ENCODE assay signal across 1 cellular context in the genomic region with DNA sequence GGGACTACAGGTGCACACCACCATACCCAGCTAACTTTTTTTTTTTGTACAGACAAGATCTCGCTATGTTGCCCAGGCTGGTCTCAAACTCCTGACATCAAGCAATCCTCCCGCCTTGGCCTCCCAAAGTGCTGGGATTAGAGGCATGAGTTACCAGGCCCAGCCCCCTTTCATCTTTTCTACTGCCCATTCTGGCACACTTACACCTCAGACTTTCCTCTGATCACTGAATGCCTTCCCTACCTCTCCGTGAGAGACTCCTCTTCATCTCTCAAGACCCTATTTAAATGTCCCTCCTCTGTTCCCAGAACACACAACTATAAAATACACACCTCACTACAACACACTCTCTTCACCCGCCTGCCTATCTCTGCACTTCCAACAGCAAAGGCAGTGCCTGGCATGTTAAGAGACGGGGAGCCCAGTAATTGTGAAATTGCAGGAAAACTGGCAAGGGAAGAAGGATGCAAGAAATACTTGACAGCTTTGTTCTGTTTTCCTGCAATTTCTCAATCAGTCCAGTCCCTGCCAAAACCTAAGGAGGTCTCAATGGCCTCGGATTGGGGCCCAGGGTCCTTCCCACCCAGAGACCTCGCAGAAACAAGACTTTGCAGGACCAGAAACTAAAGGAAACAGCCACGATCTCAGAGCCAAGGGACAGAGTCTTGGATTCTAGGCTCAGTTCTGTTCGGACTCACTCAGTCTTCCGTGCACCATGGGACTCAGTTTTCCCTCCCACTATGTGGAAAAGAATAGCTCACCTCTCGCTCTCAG.
TF ChIP-seq lines count a peak whose summit lies in the region.

No MANE protein-coding gene starts in this region.

TF ChIP-seq in GM23338, 12 proteins besides CTCF, POLR2A, EP300 and RAD21 (continued from another document):
- TF ChIP-seq, protein P1, sequence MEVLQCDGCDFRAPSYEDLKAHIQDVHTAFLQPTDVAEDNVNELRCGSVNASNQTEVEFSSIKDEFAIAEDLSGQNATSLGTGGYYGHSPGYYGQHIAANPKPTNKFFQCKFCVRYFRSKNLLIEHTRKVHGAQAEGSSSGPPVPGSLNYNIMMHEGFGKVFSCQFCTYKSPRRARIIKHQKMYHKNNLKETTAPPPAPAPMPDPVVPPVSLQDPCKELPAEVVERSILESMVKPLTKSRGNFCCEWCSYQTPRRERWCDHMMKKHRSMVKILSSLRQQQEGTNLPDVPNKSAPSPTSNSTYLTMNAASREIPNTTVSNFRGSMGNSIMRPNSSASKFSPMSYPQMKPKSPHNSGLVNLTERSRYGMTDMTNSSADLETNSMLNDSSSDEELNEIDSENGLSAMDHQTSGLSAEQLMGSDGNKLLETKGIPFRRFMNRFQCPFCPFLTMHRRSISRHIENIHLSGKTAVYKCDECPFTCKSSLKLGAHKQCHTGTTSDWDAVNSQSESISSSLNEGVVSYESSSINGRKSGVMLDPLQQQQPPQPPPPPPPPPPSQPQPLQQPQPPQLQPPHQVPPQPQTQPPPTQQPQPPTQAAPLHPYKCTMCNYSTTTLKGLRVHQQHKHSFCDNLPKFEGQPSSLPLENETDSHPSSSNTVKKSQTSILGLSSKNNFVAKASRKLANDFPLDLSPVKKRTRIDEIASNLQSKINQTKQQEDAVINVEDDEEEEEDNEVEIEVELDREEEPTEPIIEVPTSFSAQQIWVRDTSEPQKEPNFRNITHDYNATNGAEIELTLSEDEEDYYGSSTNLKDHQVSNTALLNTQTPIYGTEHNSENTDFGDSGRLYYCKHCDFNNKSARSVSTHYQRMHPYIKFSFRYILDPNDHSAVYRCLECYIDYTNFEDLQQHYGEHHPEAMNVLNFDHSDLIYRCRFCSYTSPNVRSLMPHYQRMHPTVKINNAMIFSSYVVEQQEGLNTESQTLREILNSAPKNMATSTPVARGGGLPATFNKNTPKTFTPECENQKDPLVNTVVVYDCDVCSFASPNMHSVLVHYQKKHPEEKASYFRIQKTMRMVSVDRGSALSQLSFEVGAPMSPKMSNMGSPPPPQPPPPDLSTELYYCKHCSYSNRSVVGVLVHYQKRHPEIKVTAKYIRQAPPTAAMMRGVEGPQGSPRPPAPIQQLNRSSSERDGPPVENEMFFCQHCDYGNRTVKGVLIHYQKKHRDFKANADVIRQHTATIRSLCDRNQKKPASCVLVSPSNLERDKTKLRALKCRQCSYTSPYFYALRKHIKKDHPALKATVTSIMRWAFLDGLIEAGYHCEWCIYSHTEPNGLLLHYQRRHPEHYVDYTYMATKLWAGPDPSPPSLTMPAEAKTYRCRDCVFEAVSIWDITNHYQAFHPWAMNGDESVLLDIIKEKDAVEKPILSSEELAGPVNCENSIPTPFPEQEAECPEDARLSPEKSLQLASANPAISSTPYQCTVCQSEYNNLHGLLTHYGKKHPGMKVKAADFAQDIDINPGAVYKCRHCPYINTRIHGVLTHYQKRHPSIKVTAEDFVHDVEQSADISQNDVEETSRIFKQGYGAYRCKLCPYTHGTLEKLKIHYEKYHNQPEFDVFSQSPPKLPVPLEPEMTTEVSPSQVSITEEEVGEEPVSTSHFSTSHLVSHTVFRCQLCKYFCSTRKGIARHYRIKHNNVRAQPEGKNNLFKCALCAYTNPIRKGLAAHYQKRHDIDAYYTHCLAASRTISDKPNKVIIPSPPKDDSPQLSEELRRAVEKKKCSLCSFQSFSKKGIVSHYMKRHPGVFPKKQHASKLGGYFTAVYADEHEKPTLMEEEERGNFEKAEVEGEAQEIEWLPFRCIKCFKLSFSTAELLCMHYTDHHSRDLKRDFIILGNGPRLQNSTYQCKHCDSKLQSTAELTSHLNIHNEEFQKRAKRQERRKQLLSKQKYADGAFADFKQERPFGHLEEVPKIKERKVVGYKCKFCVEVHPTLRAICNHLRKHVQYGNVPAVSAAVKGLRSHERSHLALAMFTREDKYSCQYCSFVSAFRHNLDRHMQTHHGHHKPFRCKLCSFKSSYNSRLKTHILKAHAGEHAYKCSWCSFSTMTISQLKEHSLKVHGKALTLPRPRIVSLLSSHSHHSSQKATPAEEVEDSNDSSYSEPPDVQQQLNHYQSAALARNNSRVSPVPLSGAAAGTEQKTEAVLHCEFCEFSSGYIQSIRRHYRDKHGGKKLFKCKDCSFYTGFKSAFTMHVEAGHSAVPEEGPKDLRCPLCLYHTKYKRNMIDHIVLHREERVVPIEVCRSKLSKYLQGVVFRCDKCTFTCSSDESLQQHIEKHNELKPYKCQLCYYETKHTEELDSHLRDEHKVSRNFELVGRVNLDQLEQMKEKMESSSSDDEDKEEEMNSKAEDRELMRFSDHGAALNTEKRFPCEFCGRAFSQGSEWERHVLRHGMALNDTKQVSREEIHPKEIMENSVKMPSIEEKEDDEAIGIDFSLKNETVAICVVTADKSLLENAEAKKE (CRISPR knock-in tag; IDR thresholded peaks at IDR 0.05): no peak
- TF ChIP-seq POLR2AphosphoS5 (IDR thresholded peaks at IDR 0.05; ENCODE audit: low read depth) (no peak), ZNF331 (CRISPR knock-in tag; IDR thresholded peaks at IDR 0.05; ENCODE audit: low read depth) (no peak), EZH2phosphoT487 (IDR thresholded peaks at IDR 0.05; ENCODE audit: unreplicated experiment) (no peak), ZNF114 (CRISPR knock-in tag; IDR thresholded peaks at IDR 0.05) (no peak)
- TF ChIP-seq, protein P2, sequence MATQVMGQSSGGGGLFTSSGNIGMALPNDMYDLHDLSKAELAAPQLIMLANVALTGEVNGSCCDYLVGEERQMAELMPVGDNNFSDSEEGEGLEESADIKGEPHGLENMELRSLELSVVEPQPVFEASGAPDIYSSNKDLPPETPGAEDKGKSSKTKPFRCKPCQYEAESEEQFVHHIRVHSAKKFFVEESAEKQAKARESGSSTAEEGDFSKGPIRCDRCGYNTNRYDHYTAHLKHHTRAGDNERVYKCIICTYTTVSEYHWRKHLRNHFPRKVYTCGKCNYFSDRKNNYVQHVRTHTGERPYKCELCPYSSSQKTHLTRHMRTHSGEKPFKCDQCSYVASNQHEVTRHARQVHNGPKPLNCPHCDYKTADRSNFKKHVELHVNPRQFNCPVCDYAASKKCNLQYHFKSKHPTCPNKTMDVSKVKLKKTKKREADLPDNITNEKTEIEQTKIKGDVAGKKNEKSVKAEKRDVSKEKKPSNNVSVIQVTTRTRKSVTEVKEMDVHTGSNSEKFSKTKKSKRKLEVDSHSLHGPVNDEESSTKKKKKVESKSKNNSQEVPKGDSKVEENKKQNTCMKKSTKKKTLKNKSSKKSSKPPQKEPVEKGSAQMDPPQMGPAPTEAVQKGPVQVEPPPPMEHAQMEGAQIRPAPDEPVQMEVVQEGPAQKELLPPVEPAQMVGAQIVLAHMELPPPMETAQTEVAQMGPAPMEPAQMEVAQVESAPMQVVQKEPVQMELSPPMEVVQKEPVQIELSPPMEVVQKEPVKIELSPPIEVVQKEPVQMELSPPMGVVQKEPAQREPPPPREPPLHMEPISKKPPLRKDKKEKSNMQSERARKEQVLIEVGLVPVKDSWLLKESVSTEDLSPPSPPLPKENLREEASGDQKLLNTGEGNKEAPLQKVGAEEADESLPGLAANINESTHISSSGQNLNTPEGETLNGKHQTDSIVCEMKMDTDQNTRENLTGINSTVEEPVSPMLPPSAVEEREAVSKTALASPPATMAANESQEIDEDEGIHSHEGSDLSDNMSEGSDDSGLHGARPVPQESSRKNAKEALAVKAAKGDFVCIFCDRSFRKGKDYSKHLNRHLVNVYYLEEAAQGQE (IDR thresholded peaks at IDR 0.05; ENCODE audit: unreplicated experiment): no peak
